ENCODE assay signal across 9 cellular contexts in the genomic region with DNA sequence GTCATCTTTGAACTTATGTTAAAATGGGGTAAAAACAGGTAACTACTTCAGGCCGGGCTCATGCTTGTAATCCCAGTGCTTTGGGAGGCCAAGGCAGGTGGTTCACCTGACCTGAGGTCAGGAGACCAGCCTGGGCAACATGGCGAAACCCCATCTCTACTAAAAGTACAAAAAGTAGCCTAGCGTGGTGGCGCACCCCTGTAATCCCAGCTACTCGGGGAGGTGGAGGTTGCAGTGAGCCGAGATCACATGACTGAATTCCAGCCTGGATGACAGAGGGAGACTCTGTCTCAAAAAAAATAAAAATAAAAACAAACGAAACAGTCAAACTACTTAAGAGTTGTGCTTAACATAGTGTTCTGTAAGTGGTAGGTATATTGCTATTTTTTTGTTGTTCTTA. TPM values are rescaled to one million over a fixed set of nuclear protein-coding genes. Genes with fewer than 3 reads are reported as not detected.
DNase-seq lines count a peak whose midpoint lies in the region; ATAC-seq and TF ChIP-seq lines count a peak whose summit lies in the region.
"Had no signal": no experiment of that assay in that cellular context is flagged by ENCODE, and none has a peak within 500 bp of the region (broad histone marks: within the 10 kb centered on the region; RNA-seq: fewer than 3 reads in every experiment).

No MANE protein-coding gene starts in this region.

- H3K4me2 ChIP-seq in IMR-90 (ENCODE audit: low read depth, low read length) = peak overlapping the region; percentile 97

- no peak overlapping the region for H2BK20ac ChIP-seq in IMR-90 (ENCODE audit: low read depth, low read length)

- TF ChIP-seq POLR2A in IMR-90 (IDR thresholded peaks at IDR 0.05; ENCODE audit: low read depth, low read length) = no peak

- TF ChIP-seq RAD21 in IMR-90 (IDR thresholded peaks at IDR 0.05; ENCODE audit: low read length) = no peak

- H2BK5ac ChIP-seq in IMR-90 (ENCODE audit: low read depth, low read length, poor library complexity, severe bottlenecking) = no peak overlapping the region

- H3K14ac ChIP-seq in IMR-90 (replicated peaks; ENCODE audit: low read depth, low read length) = no peak overlapping the region

- H3K36me3 Mint-ChIP-seq in chondrocyte (ENCODE audit: low read depth) = peaks cover 7% of the 10 kb centered on the region

- WGBS in IMR-90 (ENCODE audit: extremely low coverage in 2 of 2, insufficient read length in 1 of 2), 2 experiments = no CpG with 5 or more reads among the region's 7 CpGs

- no peak overlapping the region for H3K18ac ChIP-seq in IMR-90 (ENCODE audit: low read depth, low read length)

- no peak overlapping the region for H2BK15ac ChIP-seq in IMR-90 (ENCODE audit: low read depth, low read length)

- H3K9me3 Mint-ChIP-seq in chondrocyte (ENCODE audit: low read depth) = peaks cover 2% of the 10 kb centered on the region

- in situ Hi-C loops in IMR-90 (cut with MboI; ENCODE audit: low sequenced_read_pairs) = no loop called here

- H3K56ac ChIP-seq in IMR-90 (ENCODE audit: extremely low read depth, insufficient read depth, low read length) = no peak overlapping the region

- H3K4me1 ChIP-seq in A673 (ENCODE audit: insufficient read depth, low read length, poor library complexity, severe bottlenecking) (peaks cover 33% of the 10 kb centered on the region), IMR-90 (ENCODE audit: control insufficient read depth, insufficient read depth, low read length) (peaks cover 2% of the 10 kb centered on the region; the same call in 1 of the 2 replicates), muscle layer of duodenum (ENCODE audit: control insufficient read depth in 1 of 2, insufficient read depth in 2 of 2, low read length in 2 of 2) (peaks cover 0 to 29% of the 10 kb centered on the region in 2 donors)

- no peak overlapping the region for H3K23ac ChIP-seq in IMR-90 (ENCODE audit: low read depth, low read length)

- H3K27ac Mint-ChIP-seq in chondrocyte (ENCODE audit: unreplicated experiment) = peak overlapping the region; percentile 100

- H4K8ac ChIP-seq in IMR-90 (ENCODE audit: low read depth in 2 of 2, low read length in 2 of 2) = no peak overlapping the region

- peaks cover 39% of the 10 kb centered on the region for H3K36me3 ChIP-seq in A673 (ENCODE audit: insufficient read depth, low read length, poor library complexity, severe bottlenecking)
- H3K36me3 ChIP-seq in IMR-90 (ENCODE audit: control insufficient read depth, insufficient read depth, low read length) = peaks cover 16% of the 10 kb centered on the region
- peaks cover 14 to 16% of the 10 kb centered on the region in 2 donors for H3K36me3 ChIP-seq in muscle layer of duodenum (ENCODE audit: control insufficient read depth in 1 of 2, insufficient read depth in 2 of 2, low read length in 2 of 2)

- H3K9ac ChIP-seq in IMR-90 (ENCODE audit: low read depth, low read length) = no peak overlapping the region

- DNase-seq in A673 (ENCODE audit: low spot score) (no peak), IMR-90 (no peak), chondrocyte (ENCODE audit: low spot score) (no peak), cerebellum (ENCODE audit: low spot score) (no peak), pons (ENCODE audit: low spot score) (no peak)
- DNase-seq: stimulated activated CD4-positive, alpha-beta T cell treated with anti-CD3 and anti-CD28 coated beads, Interleukin-4, amount 100 ng/mL, for 4 hours had no signal

- no peak overlapping the region for H2AFZ ChIP-seq in IMR-90 (replicated peaks; ENCODE audit: low read length, poor library complexity)

- H4K5ac ChIP-seq in IMR-90 (ENCODE audit: low read depth, low read length) = no peak overlapping the region

- H3K9me3 ChIP-seq in A673 (ENCODE audit: low read depth, low read length, poor library complexity, severe bottlenecking) = no peaks in the 10 kb centered on the region
- H3K9me3 ChIP-seq in IMR-90 (ENCODE audit: control insufficient read depth, insufficient read depth, low read length) = no peaks in the 10 kb centered on the region
- no peaks in the 10 kb centered on the region for H3K9me3 ChIP-seq in muscle layer of duodenum (ENCODE audit: control insufficient read depth in 1 of 2, low read length in 2 of 2)

- TF ChIP-seq CTCF in A673 (conservative IDR thresholded peaks at IDR 0.05; ENCODE audit: low read depth, low read length) (no peak), IMR-90 (conservative IDR thresholded peaks at IDR 0.05; ENCODE audit: low read depth, low read length) (no peak), chondrocyte (IDR thresholded peaks at IDR 0.05) (no peak)

- ATAC-seq in IMR-90 (ENCODE audit: low read depth) (no peak), HG02642 (IDR thresholded peaks at IDR 0.05; ENCODE audit: poor library complexity, unreplicated experiment) (no peak), HG03457 (IDR thresholded peaks at IDR 0.05; ENCODE audit: unreplicated experiment) (no peak)

- peaks cover 74% of the 10 kb centered on the region for H4K20me1 ChIP-seq in IMR-90 (ENCODE audit: insufficient read depth, low read length)

- no peak overlapping the region for H4K91ac ChIP-seq in IMR-90 (ENCODE audit: insufficient read depth, low read depth, low read length)

- no peak overlapping the region for H3K4ac ChIP-seq in IMR-90 (ENCODE audit: low read depth, low read length)

- no peak overlapping the region for H2AK9ac ChIP-seq in IMR-90 (replicated peaks; ENCODE audit: low read depth, low read length, poor library complexity)

- no peaks in the 10 kb centered on the region for H3K27me3 ChIP-seq in A673 (replicated peaks; ENCODE audit: insufficient read depth, low read depth, low read length, poor library complexity)
- no peaks in the 10 kb centered on the region for H3K27me3 ChIP-seq in IMR-90 (ENCODE audit: control insufficient read depth, insufficient read depth, low read length)
- no peaks in the 10 kb centered on the region for H3K27me3 ChIP-seq in muscle layer of duodenum (ENCODE audit: low read depth, low read length)

- CTCF ChIA-PET in A673 (lab: Charles Lee) (no interaction called here), IMR-90 (lab: Yijun Ruan, JAX) (no interaction called here)

- H3K79me1 ChIP-seq in IMR-90 (ENCODE audit: low read depth in 1 of 2, low read length in 2 of 2) = peaks cover 6 to 45% of the 10 kb centered on the region in 2 experiments; a peak in 3 of 4 replicates

- POLR2A ChIA-PET in A673 (lab: Charles Lee; ENCODE audit: low non-redundant PET) = no interaction called here
- POLR2A ChIA-PET in IMR-90 (lab: Charles Lee; ENCODE audit: unreplicated experiment) = no interaction called here

- H3K4me1 Mint-ChIP-seq in chondrocyte (ENCODE audit: low read depth) = peaks cover 49% of the 10 kb centered on the region

- no peak overlapping the region for H2AK5ac ChIP-seq in IMR-90 (ENCODE audit: low read depth, low read length)

- 0 out of 2 replicates have a peak, but pooled peaks cover 3% of the 10 kb centered on the region for H3K9me1 ChIP-seq in IMR-90 (ENCODE audit: insufficient read depth, low read length)

- H3K4me3 Mint-ChIP-seq in chondrocyte (ENCODE audit: unreplicated experiment) = peak overlapping the region; percentile 92

- intact Hi-C loops in A673 (cut with micrococcal nuclease; ENCODE audit: unreplicated experiment) (no loop called here), IMR-90 (cut with micrococcal nuclease) (loop anchor here (1.0 to 5.0 kb wide), 2 partner anchors 60 to 221 kb away; no protein-coding TSS in a partner anchor)

- peak overlapping the region; percentile 81 for H3K4me3 ChIP-seq in A673 (ENCODE audit: low read depth, low read length, poor library complexity, severe bottlenecking)
- peak overlapping the region; percentile 68 for H3K4me3 ChIP-seq in IMR-90 (ENCODE audit: insufficient read depth, low read depth, low read length)
- peak overlapping the region; percentile 73 to 90 for H3K4me3 ChIP-seq in muscle layer of duodenum (ENCODE audit: low read depth in 1 of 2, low read length in 2 of 2)

- H2BK120ac ChIP-seq in IMR-90 (ENCODE audit: low read depth, low read length) = no peak overlapping the region

- dilution Hi-C loops in IMR-90 (cut with HindIII; ENCODE audit: low sequenced_read_pairs, unreplicated experiment) = no loop called here

- H3K27me3 Mint-ChIP-seq in chondrocyte (ENCODE audit: low read depth) = no peaks in the 10 kb centered on the region

- BruUV-seq in A673 (replicated peaks; lab: Mats Ljungman, UMichigan) (no TSS peak), IMR-90 (replicated peaks; lab: Mats Ljungman, UMichigan) (no TSS peak)

- H3K27ac ChIP-seq in A673 (ENCODE audit: low read depth, low read length, poor library complexity, severe bottlenecking) (no peak overlapping the region), IMR-90 (ENCODE audit: insufficient read depth, low read length) (no peak overlapping the region), muscle layer of duodenum (ENCODE audit: low read length) (peak overlapping the region; percentile 96)

TF ChIP-seq in IMR-90, 13 proteins besides CTCF, POLR2A, EP300 and RAD21:
- TF ChIP-seq BHLHE40 (IDR thresholded peaks at IDR 0.05; ENCODE audit: low read depth, low read length) (no peak), CHD1 (IDR thresholded peaks at IDR 0.05; ENCODE audit: low read depth, low read length) (no peak), SMC3 (IDR thresholded peaks at IDR 0.05; ENCODE audit: low read depth, low read length) (no peak), CEBPB (IDR thresholded peaks at IDR 0.05; ENCODE audit: low read depth, low read length) (no peak)
- TF ChIP-seq, protein P1, sequence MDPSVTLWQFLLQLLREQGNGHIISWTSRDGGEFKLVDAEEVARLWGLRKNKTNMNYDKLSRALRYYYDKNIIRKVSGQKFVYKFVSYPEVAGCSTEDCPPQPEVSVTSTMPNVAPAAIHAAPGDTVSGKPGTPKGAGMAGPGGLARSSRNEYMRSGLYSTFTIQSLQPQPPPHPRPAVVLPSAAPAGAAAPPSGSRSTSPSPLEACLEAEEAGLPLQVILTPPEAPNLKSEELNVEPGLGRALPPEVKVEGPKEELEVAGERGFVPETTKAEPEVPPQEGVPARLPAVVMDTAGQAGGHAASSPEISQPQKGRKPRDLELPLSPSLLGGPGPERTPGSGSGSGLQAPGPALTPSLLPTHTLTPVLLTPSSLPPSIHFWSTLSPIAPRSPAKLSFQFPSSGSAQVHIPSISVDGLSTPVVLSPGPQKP (IDR thresholded peaks at IDR 0.05; ENCODE audit: borderline replicate concordance, low read depth, low read length) = no peak
- TF ChIP-seq, protein P2, sequence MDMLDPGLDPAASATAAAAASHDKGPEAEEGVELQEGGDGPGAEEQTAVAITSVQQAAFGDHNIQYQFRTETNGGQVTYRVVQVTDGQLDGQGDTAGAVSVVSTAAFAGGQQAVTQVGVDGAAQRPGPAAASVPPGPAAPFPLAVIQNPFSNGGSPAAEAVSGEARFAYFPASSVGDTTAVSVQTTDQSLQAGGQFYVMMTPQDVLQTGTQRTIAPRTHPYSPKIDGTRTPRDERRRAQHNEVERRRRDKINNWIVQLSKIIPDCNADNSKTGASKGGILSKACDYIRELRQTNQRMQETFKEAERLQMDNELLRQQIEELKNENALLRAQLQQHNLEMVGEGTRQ (IDR thresholded peaks at IDR 0.05; ENCODE audit: low read depth, low read length) = peak; percentile 23; the same call in 1 of the 2 replicates

RNA-seq across cellular contexts. Expression of a gene that starts 2.5 kb away (rescaled TPM):
- total RNA-seq in A673 (2021) (408 and 454 TPM in 2 replicates), IMR-90 (2012; rRNA removed) (229 and 448 TPM in 2 replicates), chondrocyte (199 to 261 TPM (median 201 TPM) in 3 replicates), cerebellum (220 TPM)
- polyA plus RNA-seq in IMR-90 (2012; rRNA removed) = 53.2 and 64.8 TPM in 2 replicates
- 12.7 and 13.6 TPM in 2 replicates for polyA plus RNA-seq in IMR-90 (2012; cell fraction: cytosol; rRNA removed)
- 16.8 and 91.2 TPM in 2 replicates for polyA plus RNA-seq in IMR-90 (2012; cell fraction: nucleus; rRNA removed; ENCODE audit: low replicate concordance)
